In genomic region chr1:216898801-216899200, GRCh38 we compare ENCODE assay signal across 34 cellular contexts.
"Had no signal": no experiment of that assay in that cellular context is flagged by ENCODE, and none has a peak within 500 bp of the region (broad histone marks: within the 10 kb centered on the region; RNA-seq: fewer than 3 reads in every experiment).

No MANE protein-coding gene starts in this region.

- H3K4me3 ChIP-seq: ascending aorta, MG63, PC-9 had no signal

- FAIRE-seq: RCC 7860 had no signal

- H3K36me3 ChIP-seq: ascending aorta, MG63 had no signal

- DNase-seq: activated CD4-positive, alpha-beta T cell treated with anti-CD3 and anti-CD28 coated beads for 36 hours; activated CD4-positive, alpha-beta T cell treated with anti-CD3 and anti-CD28 coated beads, Interleukin-2, amount 10 ng/mL, durations not matched to agents 7 days and 5 days; activated CD4-positive, alpha-beta T cell treated with anti-CD3 and anti-CD28 coated beads, Interleukin-2, amount 50 U/mL, for 48 hours; activated CD8-positive, alpha-beta T cell treated with anti-CD3 and anti-CD28 coated beads, Interleukin-2, amount 10 ng/mL, durations not matched to agents 7 days and 5 days; activated gamma-delta T cell; activated naive CD4-positive, alpha-beta T cell treated with Interleukin-2 at 50 U/mL for 16 hours; activated naive CD8-positive, alpha-beta T cell treated with anti-CD3 and anti-CD28 coated beads, Interleukin-2, amount 10 ng/mL, durations not matched to agents 7 days and 5 days; activated T-cell treated with anti-CD3 and anti-CD28 coated beads, Interleukin-2, amount 50 U/mL, for 24 hours; amygdala; caudate nucleus; Karpas-422; KBM-7; MG63; NCI-H1048; NCI-H1105 treated with DMSO at 0.1 percent for 48 hours; NCI-H1436; NCI-H1694; NCI-H1930; NCI-H2081 treated with DMSO at 0.1 percent for 48 hours; NCI-H226; NCI-H446 treated with DMSO at 0.1 percent for 48 hours; NCI-H524 treated with DMSO at 0.1 percent for 48 hours; NCI-H748 treated with DMSO at 0.1 percent for 48 hours; NK-92 treated with Interleukin-12 subunit alpha and Interleukin-12 subunit beta, amount 100 ng/mL, for 24 hours; PC-9; SIG-M5; T-cell; T-helper 17 cell had no signal

- H3K27me3 ChIP-seq: ascending aorta, MG63 had no signal

- ATAC-seq: activated CD4-positive, alpha-beta T cell treated with anti-CD3 and anti-CD28 coated beads for 36 hours; activated CD4-positive, CD25-positive, alpha-beta regulatory T cell treated with anti-CD3 and anti-CD28 coated beads, Interleukin-2, amount 50 U/mL, for 24 hours; activated CD8-positive, alpha-beta T cell treated with anti-CD3 and anti-CD28 coated beads, Interleukin-2, amount 10 ng/mL, durations not matched to agents 7 days and 5 days; Right ventricle myocardium inferior; SK-N-SH treated with all-trans-retinoic acid at 6 μM for 48 hours; T-cell; T-helper 17 cell; WTC11 had no signal
